ENCODE assay signal across 16 cellular contexts in genomic region chr15:28264166-28264565, GRCh38. TPM values are rescaled to one million over a fixed set of nuclear protein-coding genes. Genes with fewer than 3 reads are reported as not detected.
DNase-seq lines count a peak whose midpoint lies in the region; ATAC-seq, FAIRE-seq and TF ChIP-seq lines count a peak whose summit lies in the region.
"Had no signal": no experiment of that assay in that cellular context is flagged by ENCODE, and none has a peak within 500 bp of the region (broad histone marks: within the 10 kb centered on the region; RNA-seq: fewer than 3 reads in every experiment).

No MANE protein-coding gene starts in this region.

- POLR2A ChIA-PET in WTC11 (lab: Charles Lee) = no interaction called here
- POLR2A ChIA-PET in endothelial cell of umbilical vein (lab: Charles Lee) = no interaction called here

- H3K27ac ChIP-seq in endothelial cell of umbilical vein (ENCODE audit: insufficient read depth, low read depth, low read length) = no peak overlapping the region
- H3K27ac ChIP-seq in left lung = no peak overlapping the region

- dilution Hi-C loops in endothelial cell of umbilical vein (cut with MboI; ENCODE audit: extremely low pct_ligation_motif_present, low sequenced_read_pairs) = no loop called here

- H3K9me3 ChIP-seq in endothelial cell of umbilical vein (replicated peaks; ENCODE audit: control insufficient read depth, insufficient read depth, low read length) (no peaks in the 10 kb centered on the region), left lung (no peaks in the 10 kb centered on the region)

- H3K9ac ChIP-seq in endothelial cell of umbilical vein (replicated peaks; ENCODE audit: extremely low read depth, insufficient read depth, low read length) = no peak overlapping the region

- peaks cover 6 to 22% of the 10 kb centered on the region in 2 experiments for H3K36me3 ChIP-seq in endothelial cell of umbilical vein (ENCODE audit: control insufficient read depth in 2 of 2, extremely low read depth in 1 of 2, insufficient read depth in 2 of 2, low read length in 2 of 2)
- peaks cover 3 to 86% of the 10 kb centered on the region in 2 donors for H3K36me3 ChIP-seq in left lung

- intact Hi-C loops in endothelial cell of umbilical vein (cut with micrococcal nuclease) = no loop called here
- intact Hi-C loops in left lung (cut with DNase I) = no loop called here

- CTCF ChIA-PET in WTC11 (lab: Charles Lee) = no interaction called here
- CTCF ChIA-PET in endothelial cell of umbilical vein (lab: Charles Lee) = no interaction called here

- no peaks in the 10 kb centered on the region for H3K9me3 Mint-ChIP-seq in WTC11
- H3K9me3 Mint-ChIP-seq in stimulated activated effector memory CD8-positive, alpha-beta T cell treated with anti-CD3 and anti-CD28 coated beads, Interleukin-12 subunit alpha, Interleukin-12 subunit beta, amount 100 ng/mL, for 72 hours = no peaks in the 10 kb centered on the region
- H3K9me3 Mint-ChIP-seq: CD4-positive, alpha-beta T cell had no signal

- peaks cover 17% of the 10 kb centered on the region for H3K79me2 ChIP-seq in endothelial cell of umbilical vein (ENCODE audit: control insufficient read depth, insufficient read depth, low read length)

- no peaks in the 10 kb centered on the region for H4K20me1 ChIP-seq in endothelial cell of umbilical vein (replicated peaks; ENCODE audit: control insufficient read depth, extremely low read depth, insufficient read depth, low read length)

- BruUV-seq in endothelial cell of umbilical vein (replicated peaks; lab: Mats Ljungman, UMichigan) = no TSS peak

- no peak for ATAC-seq in WTC11
- no peak for ATAC-seq in stimulated activated effector memory CD8-positive, alpha-beta T cell treated with anti-CD3 and anti-CD28 coated beads, Interleukin-12 subunit alpha, Interleukin-12 subunit beta, amount 100 ng/mL, for 72 hours
- no peak for ATAC-seq in GM21528 (IDR thresholded peaks at IDR 0.05; ENCODE audit: low FRiP score, unreplicated experiment)
- ATAC-seq in left lung = no peak
- ATAC-seq: HCT116, K562 had no signal

- peaks cover 5% of the 10 kb centered on the region for H3K4me1 ChIP-seq in endothelial cell of umbilical vein (ENCODE audit: control insufficient read depth, extremely low read depth, insufficient read depth, low read length)
- H3K4me1 ChIP-seq in left lung = no peaks in the 10 kb centered on the region

- no peaks in the 10 kb centered on the region for H3K27me3 Mint-ChIP-seq in WTC11 (ENCODE audit: low read depth)
- H3K27me3 Mint-ChIP-seq: CD4-positive, alpha-beta T cell had no signal

- no peak overlapping the region for H3K4me3 Mint-ChIP-seq in WTC11
- no peak overlapping the region for H3K4me3 Mint-ChIP-seq in stimulated activated effector memory CD8-positive, alpha-beta T cell treated with anti-CD3 and anti-CD28 coated beads, Interleukin-12 subunit alpha, Interleukin-12 subunit beta, amount 100 ng/mL, for 72 hours
- H3K4me3 Mint-ChIP-seq: CD4-positive, alpha-beta T cell had no signal

- no peak overlapping the region for H2AFZ ChIP-seq in endothelial cell of umbilical vein (ENCODE audit: low read depth, low read length)

- peak; percentile 56 for FAIRE-seq in endothelial cell of umbilical vein (lab: Jason Lieb, UNC)
- FAIRE-seq: G401.6, GM12892, K562 had no signal

- 0 out of 2 replicates have a peak overlapping the region, but pooled peaks have one; percentile 36 for H3K27ac Mint-ChIP-seq in WTC11
- H3K27ac Mint-ChIP-seq in stimulated activated effector memory CD8-positive, alpha-beta T cell treated with anti-CD3 and anti-CD28 coated beads, Interleukin-12 subunit alpha, Interleukin-12 subunit beta, amount 100 ng/mL, for 72 hours = peak overlapping the region; percentile 50
- H3K27ac Mint-ChIP-seq: CD4-positive, alpha-beta T cell had no signal

- peaks cover 13% of the 10 kb centered on the region for H3K4me1 Mint-ChIP-seq in WTC11
- H3K4me1 Mint-ChIP-seq in stimulated activated effector memory CD8-positive, alpha-beta T cell treated with anti-CD3 and anti-CD28 coated beads, Interleukin-12 subunit alpha, Interleukin-12 subunit beta, amount 100 ng/mL, for 72 hours = peaks cover 7% of the 10 kb centered on the region

- H3K4me2 ChIP-seq in endothelial cell of umbilical vein (ENCODE audit: insufficient read depth, low read length) = no peak overlapping the region

- no peak for TF ChIP-seq POLR2A in endothelial cell of umbilical vein (IDR thresholded peaks at IDR 0.05; ENCODE audit: low read depth, low read length)

- H3K36me3 Mint-ChIP-seq in WTC11 = peaks cover 75% of the 10 kb centered on the region
- H3K36me3 Mint-ChIP-seq in stimulated activated effector memory CD8-positive, alpha-beta T cell treated with anti-CD3 and anti-CD28 coated beads, Interleukin-12 subunit alpha, Interleukin-12 subunit beta, amount 100 ng/mL, for 72 hours = peaks cover 39% of the 10 kb centered on the region

- DNase-seq in GM20000 (ENCODE audit: low spot score) = peak; percentile 38
- DNase-seq in WTC11 (ENCODE audit: low spot score) = no peak
- no peak for DNase-seq in endothelial cell of umbilical vein (ENCODE audit: low read depth, low spot score)
- DNase-seq in stimulated activated effector memory CD8-positive, alpha-beta T cell treated with anti-CD3 and anti-CD28 coated beads, Interleukin-12 subunit alpha, Interleukin-12 subunit beta, amount 100 ng/mL, for 72 hours (ENCODE audit: low spot score in 2 of 2) = no peak
- no peak for DNase-seq in left lung
- no peak for DNase-seq in stimulated activated CD4-positive, alpha-beta T cell treated with anti-CD3 and anti-CD28 coated beads, Interleukin-4, amount 100 ng/mL, for 1 hour
- DNase-seq: ACHN; C1 segment of cervical spinal cord; CD4-positive, alpha-beta T cell; DMS79 treated with DMSO at 0.1 percent for 48 hours; EL had no signal

- TF ChIP-seq CTCF in GM20000 (IDR thresholded peaks at IDR 0.05; ENCODE audit: extremely low read depth, missing control alignments) (no peak), WTC11 (IDR thresholded peaks at IDR 0.05) (no peak), endothelial cell of umbilical vein (IDR thresholded peaks at IDR 0.05; ENCODE audit: extremely low read depth in 1 of 2, insufficient read depth in 1 of 2, low read depth in 1 of 2, low read length in 2 of 2) (no peak), left lung (IDR thresholded peaks at IDR 0.05) (no peak)

- no peaks in the 10 kb centered on the region for H3K9me1 ChIP-seq in endothelial cell of umbilical vein (replicated peaks; ENCODE audit: control insufficient read depth, extremely low read depth, insufficient read depth, low read length)

- H3K27me3 ChIP-seq in endothelial cell of umbilical vein (ENCODE audit: control insufficient read depth in 2 of 2, insufficient read depth in 2 of 2, low read length in 2 of 2) (no peaks in the 10 kb centered on the region), left lung (no peaks in the 10 kb centered on the region)

- H3K4me3 ChIP-seq in endothelial cell of umbilical vein (replicated peaks in 1 of 3; ENCODE audit: insufficient read depth in 1 of 3, low read depth in 1 of 3, low read length in 3 of 3) (no peak overlapping the region), left lung (no peak overlapping the region)
- H3K4me3 ChIP-seq: K562 had no signal

TF ChIP-seq in WTC11, 78 proteins besides CTCF, POLR2A, EP300 and RAD21 (continues in another document):
- TF ChIP-seq USF2 (CRISPR knock-in tag; IDR thresholded peaks at IDR 0.05) = no peak
- no peak for TF ChIP-seq CREM (CRISPR knock-in tag; IDR thresholded peaks at IDR 0.05)
- TF ChIP-seq TEAD1 (CRISPR knock-in tag; IDR thresholded peaks at IDR 0.05) = no peak

TF ChIP-seq in endothelial cell of umbilical vein, 7 proteins besides CTCF, POLR2A, EP300 and RAD21:
- TF ChIP-seq JUN (IDR thresholded peaks at IDR 0.05; ENCODE audit: borderline replicate concordance, insufficient read depth, insufficient read length, low read depth) (no peak), GATA2 (IDR thresholded peaks at IDR 0.05; ENCODE audit: insufficient read depth, insufficient read length, low read depth, low read length) (no peak), POLR2AphosphoS5 (IDR thresholded peaks at IDR 0.05; ENCODE audit: insufficient read depth, low read depth, low read length) (no peak), FOS (IDR thresholded peaks at IDR 0.05; ENCODE audit: borderline replicate concordance, insufficient read depth, low read length) (no peak), EZH2 (IDR thresholded peaks at IDR 0.05; ENCODE audit: borderline replicate concordance, low read depth, low read length, severe bottlenecking) (no peak), MAX (IDR thresholded peaks at IDR 0.05; ENCODE audit: insufficient read depth, insufficient read length) (no peak), MYC (IDR thresholded peaks at IDR 0.05; ENCODE audit: low read depth, low read length) (no peak)

RNA-seq across cellular contexts. Expression of gene HERC2, which starts 57.8 kb away (rescaled TPM):
- total RNA-seq in WTC11 (2021) = 81.5 to 94.2 TPM (median 82.0 TPM) in 3 replicates
- total RNA-seq in endothelial cell of umbilical vein = 77.6 and 83.9 TPM in 2 replicates
- polyA plus RNA-seq in endothelial cell of umbilical vein = 46.1 and 48.2 TPM in 2 replicates
- polyA plus RNA-seq in endothelial cell of umbilical vein (2011; cell fraction: cytosol; rRNA removed) = 40.9 and 41.4 TPM in 2 replicates
- 118 and 137 TPM in 2 replicates for polyA plus RNA-seq in endothelial cell of umbilical vein (2011; cell fraction: nucleus; rRNA removed)
- 32.9 and 37.1 TPM in 2 replicates for polyA plus RNA-seq in endothelial cell of umbilical vein (2012)
- polyA minus RNA-seq in endothelial cell of umbilical vein = 104 and 109 TPM in 2 replicates
- 50.0 TPM for polyA minus RNA-seq in endothelial cell of umbilical vein (2011; cell fraction: cytosol; rRNA and poly(A)+ RNA removed)
- 134 and 148 TPM in 2 replicates for polyA minus RNA-seq in endothelial cell of umbilical vein (2011; cell fraction: nucleus; rRNA and poly(A)+ RNA removed)
- total RNA-seq in left lung = 10 to 100 TPM; 52.7 to 56.5 TPM
